In genomic region chr9:77977210-77977611, GRCh38 we compare ENCODE assay signal across 8 cellular contexts. TPM values are rescaled to one million over a fixed set of nuclear protein-coding genes. Genes with fewer than 3 reads are reported as not detected.
DNase-seq lines count a peak whose midpoint lies in the region; ATAC-seq and TF ChIP-seq lines count a peak whose summit lies in the region.

No MANE protein-coding gene starts in this region.

- H3K27me3 ChIP-seq in OCI-LY1 (ENCODE audit: insufficient read depth, low read length) (no peaks in the 10 kb centered on the region), foreskin keratinocyte (no peaks in the 10 kb centered on the region)

- peak; percentile 4 for DNase-seq in activated CD4-positive, CD25-positive, alpha-beta regulatory T cell treated with anti-CD3 and anti-CD28 coated beads, Interleukin-2, amount 50 U/mL, for 16 hours (ENCODE audit: low read depth, low spot score)
- peak; percentile 73 for DNase-seq in activated effector memory CD4-positive, alpha-beta T cell treated with anti-CD3 and anti-CD28 coated beads, Interleukin-2, amount 50 U/mL, for 16 hours
- DNase-seq in foreskin keratinocyte = peak; percentile 74 to 87
- DNase-seq in omental fat pad (ENCODE audit: low spot score) = no peak
- no peak for DNase-seq in NCI-H510A treated with DMSO at 0.1 percent for 48 hours (lab: John Stamatoyannopoulos, UW)

- H3K36me3 ChIP-seq in OCI-LY1 (ENCODE audit: insufficient read depth, low read length) = no peaks in the 10 kb centered on the region

- H3K9me3 ChIP-seq in OCI-LY1 (ENCODE audit: low read length) = no peaks in the 10 kb centered on the region

- no peak overlapping the region for H2AFZ ChIP-seq in OCI-LY1 (ENCODE audit: low read length)

- no peaks in the 10 kb centered on the region for H3F3A ChIP-seq in OCI-LY1 (ENCODE audit: insufficient read depth, low read length)

- H3K9ac ChIP-seq in OCI-LY1 (ENCODE audit: low read length) = no peak overlapping the region

- no peaks in the 10 kb centered on the region for H3K9me2 ChIP-seq in OCI-LY1 (ENCODE audit: low read depth, low read length)

- H3K4me2 ChIP-seq in OCI-LY1 (ENCODE audit: low read length) = no peak overlapping the region

- no peak for ATAC-seq in activated CD4-positive, CD25-positive, alpha-beta regulatory T cell treated with anti-CD3 and anti-CD28 coated beads, Interleukin-2, amount 50 U/mL, for 24 hours
- ATAC-seq in foreskin keratinocyte (peak; percentile 48), omental fat pad (ENCODE audit: low FRiP score) (peak; percentile 34), HG03159 (IDR thresholded peaks at IDR 0.05; ENCODE audit: unreplicated experiment) (no peak)

- H3K4me3 ChIP-seq in OCI-LY1 (ENCODE audit: low read depth, low read length, poor library complexity, severe bottlenecking) = no peak overlapping the region

- H3K79me2 ChIP-seq in OCI-LY1 (ENCODE audit: insufficient read depth, low read length) = no peaks in the 10 kb centered on the region

- H3K4me1 ChIP-seq in OCI-LY1 (ENCODE audit: insufficient read depth, low read length, severe bottlenecking) = no peaks in the 10 kb centered on the region
- peaks cover 21% of the 10 kb centered on the region for H3K4me1 ChIP-seq in foreskin keratinocyte

- H4K20me1 ChIP-seq in OCI-LY1 (ENCODE audit: insufficient read depth, low read length) = no peaks in the 10 kb centered on the region

- H3K27ac ChIP-seq in OCI-LY1 (ENCODE audit: low read depth, low read length, poor library complexity, severe bottlenecking) = no peak overlapping the region
- no peak overlapping the region for H3K27ac ChIP-seq in foreskin keratinocyte

- TF ChIP-seq CTCF in OCI-LY1 (IDR thresholded peaks at IDR 0.05; ENCODE audit: low read length) (peak; percentile 61), foreskin keratinocyte (conservative IDR thresholded peaks at IDR 0.05) (peak; percentile 85), omental fat pad (IDR thresholded peaks at IDR 0.05) (peak in 1 of 3 donors; percentile 25)

RNA-seq across cellular contexts. Expression of gene GNAQ, which starts 54.4 kb away (rescaled TPM):
- total RNA-seq in foreskin keratinocyte (31.3 and 31.6 TPM in 2 replicates), omental fat pad (10 to 100 TPM; 40.8 to 54.7 (median 53.8) TPM)
- 8.4 and 10.0 TPM in 2 replicates for polyA plus RNA-seq in foreskin keratinocyte

Comparison
In these comparisons a context has a peak if more than half of its experiments do, and no peak if none do; other contexts are left out.
1. DNase-seq: peak in activated CD4-positive, CD25-positive, alpha-beta regulatory T cell treated with anti-CD3 and anti-CD28 coated beads, Interleukin-2, amount 50 U/mL, for 16 hours (single experiment), activated effector memory CD4-positive, alpha-beta T cell treated with anti-CD3 and anti-CD28 coated beads, Interleukin-2, amount 50 U/mL, for 16 hours (single experiment) and foreskin keratinocyte (2 of 2); none in omental fat pad (single experiment) and NCI-H510A treated with DMSO at 0.1 percent for 48 hours (single experiment).
2. ATAC-seq: peak in foreskin keratinocyte (single experiment) and omental fat pad (single experiment); none in activated CD4-positive, CD25-positive, alpha-beta regulatory T cell treated with anti-CD3 and anti-CD28 coated beads, Interleukin-2, amount 50 U/mL, for 24 hours (0 of 2) and HG03159 (single experiment).